Comparison of ENCODE assay signal across 13 cellular contexts in genomic region chr21:25186278-25186677, GRCh38.
DNase-seq lines count a peak whose midpoint lies in the region; ATAC-seq and TF ChIP-seq lines count a peak whose summit lies in the region.
"Had no signal": no experiment of that assay in that cellular context is flagged by ENCODE, and none has a peak within 500 bp of the region (broad histone marks: within the 10 kb centered on the region; RNA-seq: fewer than 3 reads in every experiment).

No MANE protein-coding gene starts in this region.

- H3K79me2 ChIP-seq in GM23248 (ENCODE audit: insufficient read depth), result no peaks in the 10 kb centered on the region

- H3F3A ChIP-seq in GM23248 (ENCODE audit: insufficient read depth), result no peaks in the 10 kb centered on the region

- no peaks in the 10 kb centered on the region for H4K20me1 ChIP-seq in GM23248 (ENCODE audit: insufficient read depth)

- H3K9ac ChIP-seq in GM23248, result no peak overlapping the region

- no peak for TF ChIP-seq CTCF in GM06990 (IDR thresholded peaks at IDR 0.05; ENCODE audit: insufficient read depth, low read length, poor library complexity, severe bottlenecking)
- TF ChIP-seq CTCF in adrenal gland (IDR thresholded peaks at IDR 0.05), result no peak

- H2AFZ ChIP-seq in GM23248, result no peak overlapping the region
- H2AFZ ChIP-seq: PC-9 had no signal

- H3K9me2 ChIP-seq in GM23248 (ENCODE audit: insufficient read depth), result no peaks in the 10 kb centered on the region

- in situ Hi-C loops in GM23248 (cut with MboI), result no loop called here

- TF ChIP-seq POLR2A in adrenal gland (IDR thresholded peaks at IDR 0.05), result no peak

- ATAC-seq in GM19351 (IDR thresholded peaks at IDR 0.05; ENCODE audit: unreplicated experiment) (peak; percentile 19), HG03342 (IDR thresholded peaks at IDR 0.05; ENCODE audit: unreplicated experiment) (peak; percentile 35)
- ATAC-seq: foreskin keratinocyte had no signal

- H3K27me3 ChIP-seq in GM06990 (replicated peaks; ENCODE audit: control insufficient read depth, insufficient read depth, low read length) (no peaks in the 10 kb centered on the region), adrenal gland (no peaks in the 10 kb centered on the region), GM23248 (replicated peaks; ENCODE audit: insufficient read depth) (no peaks in the 10 kb centered on the region)
- H3K27me3 ChIP-seq: foreskin keratinocyte had no signal

- no peak overlapping the region for H3K4me2 ChIP-seq in GM23248 (ENCODE audit: unreplicated experiment)
- H3K4me2 ChIP-seq: PC-9 had no signal

- H3K27ac ChIP-seq in adrenal gland (no peak overlapping the region), GM23248 (no peak overlapping the region)
- H3K27ac ChIP-seq: foreskin keratinocyte, HL-60, PC-9 had no signal

- H3K4me3 ChIP-seq in GM06990 (replicated peaks; ENCODE audit: low read depth, low read length) (no peak overlapping the region), adrenal gland (no peak overlapping the region), GM23248 (no peak overlapping the region)
- H3K4me3 ChIP-seq: PC-9 had no signal

- H3K4me1 ChIP-seq in adrenal gland (replicated peaks in 1 of 2) (peaks cover 0 to 4% of the 10 kb centered on the region in 2 donors), GM23248 (ENCODE audit: insufficient read depth) (no peaks in the 10 kb centered on the region)
- H3K4me1 ChIP-seq: foreskin keratinocyte had no signal

- no peaks in the 10 kb centered on the region for H3K9me3 ChIP-seq in adrenal gland (replicated peaks in 1 of 3)
- no peaks in the 10 kb centered on the region for H3K9me3 ChIP-seq in GM23248 (ENCODE audit: low read depth)

- DNase-seq in GM06990 (ENCODE audit: extremely low read depth, insufficient read length) (peak; percentile 63), adrenal gland (peak; percentile 45 to 89 (median 75)), NCI-H2196 (lab: John Stamatoyannopoulos, UW; ENCODE audit: unreplicated experiment) (no peak), GM23248 (no peak), HuH-7 (ENCODE audit: low spot score) (no peak)
- no peak for DNase-seq in activated naive CD4-positive, alpha-beta T cell treated with anti-CD3 and anti-CD28 coated beads, Interleukin-2, amount 50 U/mL, for 16 hours
- DNase-seq: activated CD4-positive, alpha-beta T cell treated with anti-CD3 and anti-CD28 coated beads for 48 hours; activated effector memory CD4-positive, alpha-beta T cell treated with Interleukin-2 at 50 U/mL for 16 hours; foreskin keratinocyte; PC-9 had no signal

- H3K36me3 ChIP-seq in GM06990 (ENCODE audit: control insufficient read depth, insufficient read depth, low read length), result no peaks in the 10 kb centered on the region
- H3K36me3 ChIP-seq in adrenal gland (replicated peaks in 1 of 2), result no peaks in the 10 kb centered on the region
- H3K36me3 ChIP-seq in GM23248 (ENCODE audit: low read depth), result no peaks in the 10 kb centered on the region

- intact Hi-C loops in adrenal gland (cut with DNase I), result no loop called here

Comparison
In these comparisons a context has a peak if more than half of its experiments do, and no peak if none do; other contexts are left out.
1. DNase-seq: peak in GM06990 (single experiment) and adrenal gland (7 of 7); none in NCI-H2196 (single experiment), GM23248 (single experiment), HuH-7 (single experiment) and activated naive CD4-positive, alpha-beta T cell treated with anti-CD3 and anti-CD28 coated beads, Interleukin-2, amount 50 U/mL, for 16 hours (single experiment).